17 cellular contexts compared by ENCODE assay signal in the genomic region with DNA sequence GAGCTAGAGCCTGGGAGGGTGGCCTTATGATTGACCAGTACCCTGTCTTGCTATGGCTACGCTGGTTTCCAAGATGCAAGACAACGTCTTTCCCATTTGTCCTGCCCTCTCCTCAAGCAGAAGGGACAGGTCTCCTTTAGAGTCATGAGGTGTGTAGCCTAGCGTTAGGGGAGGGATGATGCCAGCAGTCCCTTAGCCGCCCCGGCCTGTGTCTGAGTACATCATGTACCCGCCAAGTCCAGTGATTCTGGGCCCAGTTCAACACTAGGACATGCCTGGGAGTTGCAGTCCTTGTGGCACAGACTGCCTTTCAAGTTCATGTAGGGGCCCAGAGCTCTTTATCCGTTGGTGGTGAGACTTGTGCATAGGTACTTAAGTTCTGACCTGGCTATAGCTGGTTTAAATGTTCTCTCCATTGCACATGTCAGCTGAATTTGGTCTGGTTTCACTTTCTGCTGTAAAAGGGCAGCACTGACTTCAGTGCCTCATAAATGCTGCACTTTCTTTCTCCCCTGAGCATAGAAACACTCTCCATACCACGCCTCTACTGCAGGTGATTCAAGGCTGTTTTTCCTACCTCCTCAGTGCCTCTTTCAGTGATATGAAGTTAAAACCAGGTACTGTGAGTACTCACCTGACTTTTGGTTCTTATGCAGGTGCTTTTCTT.
DNase-seq lines count a peak whose midpoint lies in the region; ATAC-seq and TF ChIP-seq lines count a peak whose summit lies in the region.
"Had no signal": no experiment of that assay in that cellular context is flagged by ENCODE, and none has a peak within 500 bp of the region (broad histone marks: within the 10 kb centered on the region; RNA-seq: fewer than 3 reads in every experiment).

No MANE protein-coding gene starts in this region.

- DNase-seq in mucosa of descending colon: no peak
- no peak for DNase-seq in T1000 (lab: John Stamatoyannopoulos, UW)
- DNase-seq in hippocampal formation (lab: John Stamatoyannopoulos, UW): no peak
- DNase-seq in dorsolateral prefrontal cortex: no peak
- no peak for DNase-seq in HuH-7.5 (ENCODE audit: low spot score)
- DNase-seq: activated CD4-positive, alpha-beta T cell treated with anti-CD3 and anti-CD28 coated beads for 48 hours; activated CD8-positive, alpha-beta memory T cell treated with anti-CD3 and anti-CD28 coated beads, Interleukin-2, amount 50 U/mL, for 48 hours; H7; mammary epithelial cell; NCI-H2081 treated with DMSO at 0.1 percent for 48 hours; NCI-H69; small intestine; thyroid gland had no signal

- ATAC-seq in GM19023 (IDR thresholded peaks at IDR 0.05; ENCODE audit: unreplicated experiment) (peak; percentile 64), GM21786 (IDR thresholded peaks at IDR 0.05; ENCODE audit: unreplicated experiment) (peak; percentile 60), HG03159 (IDR thresholded peaks at IDR 0.05; ENCODE audit: unreplicated experiment) (peak; percentile 63), mucosa of descending colon (peak; percentile 46)
- ATAC-seq: natural killer cell treated with Interleukin-12 subunit alpha and Interleukin-12 subunit beta and Interleukin-15 and Interleukin-18, amount 100 ng/mL, for 72 hours had no signal

- H3K27ac ChIP-seq in dorsolateral prefrontal cortex: no peak overlapping the region
- H3K27ac ChIP-seq: thyroid gland had no signal

- no peaks in the 10 kb centered on the region for H3K9me3 ChIP-seq in mucosa of descending colon
- H3K9me3 ChIP-seq: thyroid gland had no signal

- H3K27me3 ChIP-seq in dorsolateral prefrontal cortex: no peaks in the 10 kb centered on the region
- H3K27me3 ChIP-seq: thyroid gland had no signal

- no peaks in the 10 kb centered on the region for H3K4me1 ChIP-seq in mucosa of descending colon (ENCODE audit: low read depth)
- H3K4me1 ChIP-seq: thyroid gland had no signal

- intact Hi-C loops in mucosa of descending colon (cut with DNase I, micrococcal nuclease): no loop called here
- intact Hi-C loops in dorsolateral prefrontal cortex (cut with DNase I): no loop called here

- no peak for TF ChIP-seq CTCF in mucosa of descending colon (IDR thresholded peaks at IDR 0.05)
- TF ChIP-seq CTCF in dorsolateral prefrontal cortex (IDR thresholded peaks at IDR 0.05 in 54 of 56, conservative IDR thresholded peaks at IDR 0.05 in 2 of 56; ENCODE audit: low read depth in 1 of 56, partially characterized antibody in 56 of 56): no peak

- H3K4me3 ChIP-seq in mucosa of descending colon (no peak overlapping the region), dorsolateral prefrontal cortex (no peak overlapping the region)
- H3K4me3 ChIP-seq: thyroid gland had no signal

- no peaks in the 10 kb centered on the region for H3K36me3 ChIP-seq in mucosa of descending colon (ENCODE audit: low read depth)
- H3K36me3 ChIP-seq: thyroid gland had no signal
